Comparison of ENCODE assay signal across 17 cellular contexts in the genomic region with DNA sequence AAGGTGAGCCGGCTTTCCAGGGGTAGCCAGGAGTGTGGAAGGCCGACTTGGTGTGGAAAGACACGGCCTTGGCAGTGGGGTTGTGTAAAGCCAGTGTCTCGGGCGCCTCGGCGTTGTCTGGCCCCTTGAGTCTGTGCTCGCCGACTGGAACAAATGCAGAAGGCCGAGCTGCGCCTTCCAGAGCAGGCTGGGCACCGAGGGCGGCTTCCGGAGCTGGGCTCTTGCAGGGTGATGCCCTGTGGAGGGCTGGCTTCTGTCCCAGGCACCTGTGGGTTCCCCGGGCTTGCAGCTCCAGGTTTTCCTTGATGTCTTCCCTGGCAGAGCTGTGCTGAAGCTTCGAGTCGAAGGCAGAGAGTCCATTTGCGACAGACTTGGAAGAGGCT. TPM values are rescaled to one million over a fixed set of nuclear protein-coding genes. Genes with fewer than 3 reads are reported as not detected.
A peak's percentile ranks its signal among the peaks of the same experiment; 100 is the strongest.
DNase-seq lines count a peak whose midpoint lies in the region; ATAC-seq and TF ChIP-seq lines count a peak whose summit lies in the region.
"Had no signal": no experiment of that assay in that cellular context is flagged by ENCODE, and none has a peak within 500 bp of the region (broad histone marks: within the 10 kb centered on the region; RNA-seq: fewer than 3 reads in every experiment).

No MANE protein-coding gene starts in this region.

- peak overlapping the region; percentile 97 for H3K27ac Mint-ChIP-seq in nephron progenitor cell
- H3K27ac Mint-ChIP-seq in immature natural killer cell, result no peak overlapping the region

- DNase-seq in DMS79 treated with DMSO at 0.1 percent for 48 hours (lab: John Stamatoyannopoulos, UW) (peak; percentile 12), DMS79 (lab: John Stamatoyannopoulos, UW) (no peak), G401 (ENCODE audit: low spot score) (peak; percentile 82), cerebellar cortex (ENCODE audit: low spot score) (peak; percentile 77), nephron progenitor cell (no peak), immature natural killer cell (no peak), SIG-M5 (lab: John Stamatoyannopoulos, UW) (no peak)
- DNase-seq: DMS153, NCI-H1048, NCI-H1694, NCI-H446 treated with DMSO at 0.1 percent for 48 hours, NCI-H748 treated with DMSO at 0.1 percent for 48 hours, PC-9, SHP77 had no signal

- in situ Hi-C loops in G401 (cut with HindIII; ENCODE audit: low sequenced_read_pairs), result no loop called here

- H3K36me3 Mint-ChIP-seq in nephron progenitor cell (ENCODE audit: low read depth) (peaks cover 44% of the 10 kb centered on the region), immature natural killer cell (peaks cover 4 to 27% (median 12%) of the 10 kb centered on the region in 3 donors)

- H3K4me3 Mint-ChIP-seq in nephron progenitor cell (no peak overlapping the region), immature natural killer cell (no peak overlapping the region)

- ATAC-seq in esophagus mucosa, result no peak
- ATAC-seq: GM12878, K562 had no signal

- TF ChIP-seq CTCF in nephron progenitor cell (IDR thresholded peaks at IDR 0.05), result no peak

- H3K27me3 Mint-ChIP-seq in nephron progenitor cell (ENCODE audit: low read depth, poor library complexity), result peaks cover 5% of the 10 kb centered on the region
- no peaks in the 10 kb centered on the region for H3K27me3 Mint-ChIP-seq in immature natural killer cell (ENCODE audit: low read depth in 3 of 3)

- peaks cover 56% of the 10 kb centered on the region for H3K4me1 Mint-ChIP-seq in nephron progenitor cell
- H3K4me1 Mint-ChIP-seq in immature natural killer cell, result peaks cover 20 to 27% of the 10 kb centered on the region in 2 donors

- H3K9me3 Mint-ChIP-seq in nephron progenitor cell, result peaks cover 19% of the 10 kb centered on the region
- no peaks in the 10 kb centered on the region for H3K9me3 Mint-ChIP-seq in immature natural killer cell

RNA-seq across cellular contexts. Expression of gene ZNF750, which starts 8.0 kb away (rescaled TPM):
- total RNA-seq in G401 (2014; rRNA removed; shearing (Covaris generic)), result not detected in 2 replicates
- total RNA-seq in esophagus mucosa, result 133 TPM
- under 1 TPM in 1 of 3 donors, not detected in 2; 0.11 TPM for polyA plus RNA-seq in immature natural killer cell
- total RNA-seq: GM12878, K562 had no signal
- polyA plus RNA-seq: K562 had no signal

Comparison
In these comparisons a context has a peak if more than half of its experiments do, and no peak if none do; other contexts are left out.
1. DNase-seq: peak in DMS79 treated with DMSO at 0.1 percent for 48 hours (single experiment), G401 (single experiment) and cerebellar cortex (single experiment); none in DMS79 (single experiment), nephron progenitor cell (single experiment), immature natural killer cell (0 of 3) and SIG-M5 (single experiment).
2. RNA of gene ZNF750, which starts 8.0 kb away (total RNA-seq): 133 TPM in esophagus mucosa (single experiment); not detected in G401; every median in the first group is over 100 times any median in the second.